ENCODE assay signal across 8 cellular contexts in genomic region chr4:103075894-103076776, GRCh38. TPM values are rescaled to one million over a fixed set of nuclear protein-coding genes. Genes with fewer than 3 reads are reported as not detected.
A peak's percentile ranks its signal among the peaks of the same experiment; 100 is the strongest.
DNase-seq lines count a peak whose midpoint lies in the region; ATAC-seq, FAIRE-seq and TF ChIP-seq lines count a peak whose summit lies in the region.

TSS of gene SLC9B2 (minus strand) at chr4:103076761. CDS start at chr4:103067550, 9,211 bp downstream.

- H3K4me3 ChIP-seq in Jurkat, Clone E6-1 (ENCODE audit: low read length): peak within 1 kb of the TSS; percentile 62
- H3K4me3 ChIP-seq in right atrium auricular region: peak within 1 kb of the TSS; percentile 45 to 71

- peak; percentile 53 for ATAC-seq in GM21619 (IDR thresholded peaks at IDR 0.05; ENCODE audit: unreplicated experiment)

- H3K27me3 ChIP-seq in right atrium auricular region: no peaks in the 10 kb centered on the region

- peak in 1 of 2 donors; percentile 10 for TF ChIP-seq CTCF in right atrium auricular region (IDR thresholded peaks at IDR 0.05)

- peak within 1 kb of the TSS; percentile 87 to 90 for H3K27ac ChIP-seq in right atrium auricular region

- H3K9me3 ChIP-seq in right atrium auricular region: no peaks in the 10 kb centered on the region

- peaks cover 0 to 15% of the 10 kb centered on the region in 2 donors for H3K4me1 ChIP-seq in right atrium auricular region

- peaks cover 4% of the 10 kb centered on the region for H3K36me3 ChIP-seq in right atrium auricular region

- DNase-seq in GF-D8 (lab: John Stamatoyannopoulos, UW): peak; percentile 35
- peak; percentile 44 for DNase-seq in Jurkat, Clone E6-1 (ENCODE audit: low read depth, low spot score)
- DNase-seq in T-helper 2 cell: peak; percentile 23 to 81 (median 51)
- DNase-seq in amygdala (lab: John Stamatoyannopoulos, UW): peak in 51 of 56 donors; percentile 5 to 77 (median 56)
- peak; percentile 70 for DNase-seq in right atrium auricular region (ENCODE audit: low spot score)
- DNase-seq in putamen (ENCODE audit: low spot score): peak; percentile 48
- DNase-seq in urothelium cell line (ENCODE audit: low spot score): peak; percentile 77

- no peak for FAIRE-seq in urothelium cell line (lab: Jason Lieb, UNC)

RNA-seq across cellular contexts. Expression of gene SLC9B2, which starts in this region (rescaled TPM):
- 13.6 TPM for polyA plus RNA-seq in Jurkat, Clone E6-1 (2012; ENCODE audit: insufficient read depth, insufficient read length)
- total RNA-seq in right atrium auricular region: 1 to 10 TPM; 5.7 to 9.4 TPM

Comparison
In these comparisons a context has a peak if more than half of its experiments do, and no peak if none do; other contexts are left out.
1. Peak in every context shown above with its lines: DNase-seq, ATAC-seq, H3K4me3 ChIP-seq and H3K27ac ChIP-seq.